9 cellular contexts compared by ENCODE assay signal in the genomic region with DNA sequence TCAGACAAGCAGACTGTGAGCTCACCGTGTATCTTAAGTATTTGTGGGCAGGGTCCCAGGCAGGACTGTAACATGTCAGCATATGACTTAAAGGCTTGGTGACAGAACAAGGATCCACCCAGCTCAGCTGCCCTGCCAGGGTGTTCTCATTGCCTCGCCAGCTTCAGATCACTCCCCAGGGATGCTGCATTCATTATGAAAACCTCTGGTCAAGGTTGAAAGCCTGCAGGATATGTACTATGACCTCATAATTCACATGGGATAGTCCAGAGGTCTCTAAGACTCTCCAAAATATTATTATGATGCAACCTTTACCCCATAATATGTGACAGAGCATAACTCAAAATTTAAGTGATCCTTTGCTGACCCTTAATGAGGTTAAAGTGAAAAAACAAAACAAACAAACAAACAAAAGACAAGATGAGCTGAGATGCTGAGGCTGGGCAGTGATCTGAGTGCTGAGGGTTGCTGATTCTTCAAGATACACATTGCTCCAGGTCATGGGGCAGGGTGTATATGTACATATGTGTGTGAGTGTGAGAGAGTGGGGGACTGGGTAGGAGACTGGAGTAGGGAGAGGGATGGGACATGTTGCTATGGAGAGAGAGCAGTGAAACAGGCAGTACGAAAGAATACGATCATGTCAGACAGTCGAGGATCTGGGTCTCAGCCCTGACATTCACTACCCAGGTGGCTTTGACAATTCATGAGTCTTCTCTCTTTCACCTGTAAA.
DNase-seq lines count a peak whose midpoint lies in the region; ATAC-seq and TF ChIP-seq lines count a peak whose summit lies in the region.
"Had no signal": no experiment of that assay in that cellular context is flagged by ENCODE, and none has a peak within 500 bp of the region (broad histone marks: within the 10 kb centered on the region; RNA-seq: fewer than 3 reads in every experiment).

No MANE protein-coding gene starts in this region.

- no peak overlapping the region for H4K8ac ChIP-seq in H9 (replicated peaks; ENCODE audit: insufficient read length, low read depth, low read length)

- H4K20me1 ChIP-seq in H9 (ENCODE audit: control insufficient read depth, insufficient read depth, insufficient read length) = no peaks in the 10 kb centered on the region
- no peaks in the 10 kb centered on the region for H4K20me1 ChIP-seq in hepatocyte (ENCODE audit: insufficient read depth, poor library complexity, severe bottlenecking)

- H3K27me3 Mint-ChIP-seq in H9 (ENCODE audit: low read depth) = no peaks in the 10 kb centered on the region

- H3K9ac ChIP-seq in H9 (ENCODE audit: extremely low read depth, insufficient read length, low read length) = no peak overlapping the region

- H3K4me2 ChIP-seq in H9 (ENCODE audit: insufficient read depth, insufficient read length, low read length) (no peak overlapping the region), hepatocyte (no peak overlapping the region)

- H2AFZ ChIP-seq in H9 (ENCODE audit: low read length) = no peak overlapping the region
- no peak overlapping the region for H2AFZ ChIP-seq in hepatocyte

- H3K9me3 Mint-ChIP-seq in H9 = no peaks in the 10 kb centered on the region

- peak overlapping the region in 2 of 3 experiments; percentile 3 to 34; a peak in 3 of 7 replicates for H3K27ac Mint-ChIP-seq in H9

- no peak overlapping the region for H2BK15ac ChIP-seq in H9 (ENCODE audit: low read depth, low read length)

- no peaks in the 10 kb centered on the region for H3K79me1 ChIP-seq in H9 (ENCODE audit: insufficient read depth, low read depth, low read length, poor library complexity, severe bottlenecking)

- H2BK20ac ChIP-seq in H9 (ENCODE audit: low read depth, low read length, poor library complexity, severe bottlenecking) = no peak overlapping the region

- no peak overlapping the region for H3K18ac ChIP-seq in H9 (ENCODE audit: insufficient read length, low read depth, low read length)

- no peak overlapping the region for H2BK120ac ChIP-seq in H9 (ENCODE audit: low read depth, low read length, poor library complexity, severe bottlenecking)

- H3K23me2 ChIP-seq in H9 (ENCODE audit: insufficient read length, low read depth, low read length, poor library complexity, severe bottlenecking) = no peaks in the 10 kb centered on the region

- no peak overlapping the region for H2BK12ac ChIP-seq in H9 (ENCODE audit: insufficient read length, low read depth, low read length)

- H3K9me3 ChIP-seq in H9 (ENCODE audit: control insufficient read depth, low read depth, low read length) (no peaks in the 10 kb centered on the region), SJSA1 (replicated peaks) (no peaks in the 10 kb centered on the region), hepatocyte (ENCODE audit: low read depth) (no peaks in the 10 kb centered on the region)

- no peak overlapping the region for H3K14ac ChIP-seq in H9 (ENCODE audit: insufficient read depth, low read length)

- H4K5ac ChIP-seq in H9 (ENCODE audit: insufficient read length, low read depth, low read length) = no peak overlapping the region

- no peaks in the 10 kb centered on the region for H3K36me3 Mint-ChIP-seq in H9 (ENCODE audit: insufficient read depth in 1 of 3, low read depth in 3 of 3)

- no peaks in the 10 kb centered on the region for H3K79me2 ChIP-seq in H9 (ENCODE audit: insufficient read depth, low read length)
- no peaks in the 10 kb centered on the region for H3K79me2 ChIP-seq in hepatocyte

- no peaks in the 10 kb centered on the region for H3K27me3 ChIP-seq in GM06990 (replicated peaks; ENCODE audit: control insufficient read depth, insufficient read depth, low read length)
- H3K27me3 ChIP-seq in H9 (ENCODE audit: insufficient read depth, low read length) = no peaks in the 10 kb centered on the region
- no peaks in the 10 kb centered on the region for H3K27me3 ChIP-seq in SJSA1 (replicated peaks)
- H3K27me3 ChIP-seq in hepatocyte = no peaks in the 10 kb centered on the region

- ATAC-seq in HG03280 (IDR thresholded peaks at IDR 0.05; ENCODE audit: unreplicated experiment) (no peak), HG03469 (IDR thresholded peaks at IDR 0.05; ENCODE audit: unreplicated experiment) (no peak)

- no peak overlapping the region for H3K4me3 Mint-ChIP-seq in H9

- H3K4me1 Mint-ChIP-seq in H9 = peaks cover 2 to 5% of the 10 kb centered on the region in 2 experiments; a peak in 2 of 4 replicates

- H3K56ac ChIP-seq in H9 (ENCODE audit: insufficient read length, low read depth, low read length) = no peak overlapping the region

- no peak overlapping the region for H3K4ac ChIP-seq in H9 (ENCODE audit: low read depth, low read length)

- no peak overlapping the region for H2BK5ac ChIP-seq in H9 (ENCODE audit: insufficient read length, low read length)

- H3T11ph ChIP-seq in H9 (ENCODE audit: low read length) = no peak overlapping the region

- H3K27ac ChIP-seq in H9 (ENCODE audit: insufficient read length, low read depth, low read length) (no peak overlapping the region), SJSA1 (peak overlapping the region; percentile 47), hepatocyte (peak overlapping the region; percentile 54)

- WGBS in H9 (ENCODE audit: extremely low coverage, insufficient read length, low lambda C conversion rate) = no CpG with 5 or more reads among the region's 5 CpGs
- 90% methylated on average over 5 of the region's 5 CpGs for WGBS in hepatocyte (ENCODE audit: low lambda C conversion rate, missing lambda C conversion rate)

- H3K4me3 ChIP-seq in GM06990 (replicated peaks; ENCODE audit: low read depth, low read length) (no peak overlapping the region), SJSA1 (no peak overlapping the region), hepatocyte (no peak overlapping the region)

- no peaks in the 10 kb centered on the region for H3K9me2 ChIP-seq in hepatocyte (replicated peaks; ENCODE audit: insufficient read depth)

- H3K4me1 ChIP-seq in H9 (ENCODE audit: insufficient read depth, low read length) (no peaks in the 10 kb centered on the region), SJSA1 (replicated peaks) (peaks cover 45% of the 10 kb centered on the region), hepatocyte (ENCODE audit: insufficient read depth) (peaks cover 15% of the 10 kb centered on the region)

- H3K23ac ChIP-seq in H9 (ENCODE audit: insufficient read length, low read depth, low read length) = no peak overlapping the region

- DNase-seq in GM06990 (ENCODE audit: extremely low read depth, insufficient read length) (peak; percentile 47), H9 (no peak), SJSA1 (ENCODE audit: low read depth in 1 of 2, low spot score in 2 of 2) (no peak), hepatocyte (ENCODE audit: low spot score) (no peak), ureter (ENCODE audit: low spot score) (no peak), GM10266 (ENCODE audit: extremely low spot score) (no peak)
- DNase-seq: NCI-H2029 treated with DMSO at 0.1 percent for 48 hours had no signal

- H3K36me3 ChIP-seq in GM06990 (ENCODE audit: control insufficient read depth, insufficient read depth, low read length) (no peaks in the 10 kb centered on the region), SJSA1 (no peaks in the 10 kb centered on the region), hepatocyte (replicated peaks; ENCODE audit: insufficient read depth, low read depth) (no peaks in the 10 kb centered on the region)

- TF ChIP-seq CTCF in GM06990 (IDR thresholded peaks at IDR 0.05; ENCODE audit: insufficient read depth, low read length, poor library complexity, severe bottlenecking) (no peak), H9 (conservative IDR thresholded peaks at IDR 0.05) (no peak), hepatocyte (IDR thresholded peaks at IDR 0.05; ENCODE audit: poor library complexity) (no peak), GM10266 (IDR thresholded peaks at IDR 0.05; ENCODE audit: control insufficient read depth, insufficient read depth, low read depth, missing control alignments) (no peak)

- H2AK5ac ChIP-seq in H9 (ENCODE audit: insufficient read length, low read length) = no peak overlapping the region

- H4K91ac ChIP-seq in H9 (ENCODE audit: insufficient read length, low read depth, low read length) = no peak overlapping the region
